8 cellular contexts compared by ENCODE assay signal in genomic region chr17:10646393-10646990, GRCh38.
DNase-seq lines count a peak whose midpoint lies in the region; ATAC-seq and TF ChIP-seq lines count a peak whose summit lies in the region.

No MANE protein-coding gene starts in this region.

- H3K4me3 ChIP-seq in HFF-Myc (replicated peaks; ENCODE audit: low read depth, low read length): no peak overlapping the region

- peaks cover 9% of the 10 kb centered on the region for H3K36me3 Mint-ChIP-seq in effector memory CD8-positive, alpha-beta T cell (ENCODE audit: insufficient read depth)

- H3K27ac Mint-ChIP-seq in effector memory CD8-positive, alpha-beta T cell: no peak overlapping the region

- DNase-seq in DMS153 treated with DMSO at 0.1 percent for 48 hours (lab: John Stamatoyannopoulos, UW; ENCODE audit: unreplicated experiment): peak; percentile 1
- DNase-seq in HFF-Myc (ENCODE audit: extremely low read depth, low read depth): peak; percentile 54
- peak; percentile 1 for DNase-seq in NCI-H774 (lab: John Stamatoyannopoulos, UW)
- peak; percentile 40 to 68 for DNase-seq in activated CD8-positive, alpha-beta memory T cell treated with anti-CD3 and anti-CD28 coated beads for 1 hour (ENCODE audit: extremely low read depth in 1 of 2, low read depth in 1 of 2)
- DNase-seq in effector memory CD8-positive, alpha-beta T cell: peak; percentile 62 to 68 (median 66)
- DNase-seq in midbrain (lab: John Stamatoyannopoulos, UW): peak; percentile 76
- peak; percentile 47 to 59 for DNase-seq in stimulated activated CD8-positive, alpha-beta memory T cell treated with anti-CD3 and anti-CD28 coated beads, Interleukin-4, amount 100 ng/mL, for 1 hour (ENCODE audit: low read depth in 2 of 2, low spot score in 1 of 2)
- no peak for DNase-seq in NCI-H226

- no peaks in the 10 kb centered on the region for H3K9me3 Mint-ChIP-seq in effector memory CD8-positive, alpha-beta T cell

- TF ChIP-seq CTCF in HFF-Myc (IDR thresholded peaks at IDR 0.05; ENCODE audit: low read depth, low read length, missing control alignments): peak; percentile 93

- peak; percentile 48 for ATAC-seq in effector memory CD8-positive, alpha-beta T cell (replicated peaks)

- H3K4me1 Mint-ChIP-seq in effector memory CD8-positive, alpha-beta T cell (ENCODE audit: low read depth in 2 of 2): peaks cover 0 to 2% of the 10 kb centered on the region in 2 donors

- no peak overlapping the region for H3K4me3 Mint-ChIP-seq in effector memory CD8-positive, alpha-beta T cell

- no peaks in the 10 kb centered on the region for H3K27me3 Mint-ChIP-seq in effector memory CD8-positive, alpha-beta T cell
